1 cellular context compared by ENCODE assay signal in genomic region chr3:164004205-164004604, GRCh38.
TF ChIP-seq lines count a peak whose summit lies in the region.

No MANE protein-coding gene starts in this region.

TF ChIP-seq in H1, 55 proteins besides CTCF, POLR2A, EP300 and RAD21 (continued from another document):
- TF ChIP-seq CHD7 (IDR thresholded peaks at IDR 0.05; ENCODE audit: insufficient replicate concordance, low read length) (no peak), PHF8 (conservative IDR thresholded peaks at IDR 0.05; ENCODE audit: low read depth, low read length) (no peak), MAX (IDR thresholded peaks at IDR 0.05) (0 out of 2 replicates have a peak, but pooled peaks have one; percentile 31), E2F6 (IDR thresholded peaks at IDR 0.05) (peak; percentile 34; the same call in 1 of the 2 replicates)
